In genomic region chr19:41700381-41701195, GRCh38 we compare ENCODE assay signal across 17 cellular contexts. TPM values are rescaled to one million over a fixed set of nuclear protein-coding genes. Genes with fewer than 3 reads are reported as not detected.
"Had no signal": no experiment of that assay in that cellular context is flagged by ENCODE, and none has a peak within 500 bp of the region (broad histone marks: within the 10 kb centered on the region; RNA-seq: fewer than 3 reads in every experiment).

No MANE protein-coding gene starts in this region.

- H3K27ac ChIP-seq: brain microvascular endothelial cell, left lung, thoracic aorta, vagina had no signal

- ATAC-seq: left lung had no signal

- DNase-seq: activated CD4-positive, alpha-beta T cell treated with anti-CD3 and anti-CD28 coated beads, Interleukin-2, amount 50 U/mL, for 48 hours; activated naive CD4-positive, alpha-beta T cell treated with anti-CD3 and anti-CD28 coated beads, Interleukin-2, amount 50 U/mL, for 16 hours; amniotic stem cell; brain microvascular endothelial cell; immature natural killer cell; left lung; nephron progenitor cell; stimulated activated CD4-positive, alpha-beta T cell treated with anti-CD3 and anti-CD28 coated beads, Interleukin-4, amount 100 ng/mL, for 4 hours; stimulated activated naive CD8-positive, alpha-beta T cell treated with anti-CD3 and anti-CD28 coated beads, Interleukin-15, amount 100 ng/mL, for 72 hours had no signal

- H3K4me1 ChIP-seq: vagina had no signal

- H3K27me3 ChIP-seq: brain microvascular endothelial cell, vagina had no signal

- H3K36me3 ChIP-seq: brain microvascular endothelial cell, left lung, thoracic aorta, vagina had no signal

- H3K4me3 ChIP-seq: left lung, thoracic aorta, vagina had no signal

- FAIRE-seq: endometrium had no signal

- H3K9me3 ChIP-seq: left lung, thoracic aorta, vagina had no signal

RNA-seq across cellular contexts. Expression of gene CEACAM5, which starts 7.8 kb away (rescaled TPM):
- total RNA-seq: activated T-helper 1 cell treated with anti-CD3 and anti-CD28 coated beads, Interleukin-12 subunit alpha, Interleukin-12 subunit beta, Interleukin-2, Interleukin-4 antibody, amounts not matched to agents 30 ng/mL and 10 ng/mL and 1 ng/mL, durations not matched to agents 14 hours and 24 hours and 36 hours; dermis microvascular lymphatic vessel endothelial cell; fibroblast of villous mesenchyme; osteoblast; skeletal muscle tissue; thoracic aorta had no signal
- polyA plus RNA-seq: immature natural killer cell had no signal

RNA-seq across cellular contexts. Expression of gene CEACAM7, which starts 12.5 kb away (rescaled TPM):
- total RNA-seq: activated T-helper 1 cell treated with anti-CD3 and anti-CD28 coated beads, Interleukin-12 subunit alpha, Interleukin-12 subunit beta, Interleukin-2, Interleukin-4 antibody, amounts not matched to agents 30 ng/mL and 10 ng/mL and 1 ng/mL, durations not matched to agents 14 hours and 24 hours and 36 hours; fibroblast of villous mesenchyme; osteoblast; skeletal muscle tissue; thoracic aorta had no signal
- polyA plus RNA-seq: immature natural killer cell had no signal

RNA-seq across cellular contexts. Expression of gene CEACAM6, which starts 54.7 kb away (rescaled TPM):
- total RNA-seq: activated T-helper 1 cell treated with anti-CD3 and anti-CD28 coated beads, Interleukin-12 subunit alpha, Interleukin-12 subunit beta, Interleukin-2, Interleukin-4 antibody, amounts not matched to agents 30 ng/mL and 10 ng/mL and 1 ng/mL, durations not matched to agents 14 hours and 24 hours and 36 hours; dermis microvascular lymphatic vessel endothelial cell; fibroblast of villous mesenchyme; osteoblast; thoracic aorta had no signal
- polyA plus RNA-seq: immature natural killer cell had no signal
